Comparison of ENCODE assay signal across 29 cellular contexts in the genomic region with DNA sequence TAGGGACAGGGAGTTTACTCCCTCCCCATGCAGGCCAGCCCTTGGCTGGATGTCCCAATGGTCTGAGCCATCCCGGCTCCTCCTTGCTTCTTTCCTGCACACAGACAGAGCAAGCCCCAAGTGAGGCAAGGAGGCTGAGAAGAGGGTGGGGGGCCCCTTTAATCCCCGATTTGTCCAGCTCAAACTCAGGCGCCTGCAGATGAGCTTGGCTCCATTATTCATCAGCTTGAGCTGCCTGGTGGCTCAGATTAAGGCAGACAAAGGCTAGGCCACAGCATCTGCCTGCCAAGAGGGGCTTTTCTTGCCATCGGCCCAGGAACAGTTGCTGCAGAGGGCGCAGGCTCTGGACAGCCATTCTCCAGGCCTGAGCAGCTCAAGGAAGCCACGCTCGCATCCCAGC. TPM values are rescaled to one million over a fixed set of nuclear protein-coding genes. Genes with fewer than 3 reads are reported as not detected.
"Had no signal": no experiment of that assay in that cellular context is flagged by ENCODE, and none has a peak within 500 bp of the region (broad histone marks: within the 10 kb centered on the region; RNA-seq: fewer than 3 reads in every experiment).

No MANE protein-coding gene starts in this region.

- H3K9me3 ChIP-seq: adrenal gland, ascending aorta, esophagus squamous epithelium, neutrophil, pancreas, psoas muscle, suprapubic skin, tibial nerve, vagina had no signal

- H3K36me3 ChIP-seq: adrenal gland, ascending aorta, brain microvascular endothelial cell, esophagus squamous epithelium, neutrophil, pancreas, suprapubic skin, tibial nerve, vagina had no signal

- H3K4me1 ChIP-seq: pancreas, psoas muscle had no signal

- H3K4me3 ChIP-seq: adrenal gland, ascending aorta, esophagus squamous epithelium, pancreas, psoas muscle, suprapubic skin, tibial nerve, vagina had no signal

- FAIRE-seq: endothelial cell of umbilical vein, kidney, pancreas, TTC549 had no signal

- H3K27ac ChIP-seq: adrenal gland, ascending aorta, brain microvascular endothelial cell, neutrophil, pancreas, psoas muscle, suprapubic skin, tibial nerve, vagina had no signal

- DNase-seq: activated CD4-positive, alpha-beta T cell treated with anti-CD3 and anti-CD28 coated beads for 1 hour; activated CD8-positive, alpha-beta memory T cell treated with anti-CD3 and anti-CD28 coated beads for 24 hours; activated CD8-positive, alpha-beta memory T cell treated with anti-CD3 and anti-CD28 coated beads, Interleukin-2, amount 50 U/mL, for 4 hours; activated naive CD4-positive, alpha-beta T cell; activated T-cell treated with anti-CD3 and anti-CD28 coated beads, Interleukin-2, amount 50 U/mL, for 24 hours; adrenal gland; brain microvascular endothelial cell; caudate nucleus; effector memory CD8-positive, alpha-beta T cell; esophagus squamous epithelium; kidney; natural killer cell; psoas muscle; right cardiac atrium; stimulated activated CD4-positive, alpha-beta T cell treated with anti-CD3 and anti-CD28 coated beads, Interleukin-2, amount 100 ng/mL, for 24 hours; stimulated activated naive CD8-positive, alpha-beta T cell treated with anti-CD3 and anti-CD28 coated beads, Interleukin-15, amount 100 ng/mL, for 72 hours; T-helper 1 cell had no signal

- ATAC-seq: effector memory CD8-positive, alpha-beta T cell; left lobe of liver; natural killer cell; psoas muscle; right cardiac atrium; stimulated activated naive CD8-positive, alpha-beta T cell treated with anti-CD3 and anti-CD28 coated beads, Interleukin-15, amount 100 ng/mL, for 72 hours had no signal

- H3K27me3 ChIP-seq: adrenal gland, ascending aorta, brain microvascular endothelial cell, neutrophil, pancreas, vagina had no signal

RNA-seq across cellular contexts. Expression of a gene that starts 35.5 kb away (rescaled TPM):
- total RNA-seq: activated T-helper 2 cell treated with anti-CD3 and anti-CD28 coated beads, Interferon-gamma antibody, Interleukin-2, Interleukin-4, amounts not matched to agents 10 μg/mL and 5 μg/mL and 100 μg/mL, durations not matched to agents 14 hours and 24 hours and 36 hours; ascending aorta; dermis microvascular lymphatic vessel endothelial cell; endothelial cell of umbilical vein; esophagus squamous epithelium; kidney; left lobe of liver; lung microvascular endothelial cell; natural killer cell; tibial nerve; vagina had no signal
- polyA plus RNA-seq: endothelial cell of umbilical vein had no signal

RNA-seq across cellular contexts. Expression of a gene that starts 59.4 kb away (rescaled TPM):
- total RNA-seq: dermis microvascular lymphatic vessel endothelial cell, endothelial cell of umbilical vein, lung microvascular endothelial cell had no signal
- polyA plus RNA-seq: endothelial cell of umbilical vein had no signal
